In the genomic region with DNA sequence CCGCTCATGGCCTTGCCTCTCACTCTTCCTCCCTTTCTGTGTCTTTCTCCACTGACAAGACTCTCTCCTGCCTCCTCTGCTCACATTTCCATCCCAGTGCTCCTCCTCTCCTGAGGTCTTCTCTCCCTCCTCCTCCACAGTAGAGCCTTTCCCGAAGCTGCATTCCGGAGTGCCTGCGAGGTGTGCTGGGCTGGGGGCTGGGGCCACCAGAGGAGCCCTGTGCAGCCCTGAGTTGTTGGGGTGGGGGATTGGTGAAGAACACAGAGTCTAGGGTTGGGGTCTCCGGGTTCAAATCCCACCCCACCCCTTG, we compare ENCODE assay signal across 13 cellular contexts.
DNase-seq lines count a peak whose midpoint lies in the region; ATAC-seq, FAIRE-seq and TF ChIP-seq lines count a peak whose summit lies in the region.
"Had no signal": no experiment of that assay in that cellular context is flagged by ENCODE, and none has a peak within 500 bp of the region (broad histone marks: within the 10 kb centered on the region; RNA-seq: fewer than 3 reads in every experiment).

No MANE protein-coding gene starts in this region.

- peak overlapping the region in 1 of 2 donors; percentile 13 for H3K4me3 Mint-ChIP-seq in effector memory CD8-positive, alpha-beta T cell
- H3K4me3 Mint-ChIP-seq in neural crest cell: no peak overlapping the region

- H3K9ac ChIP-seq in HCT116 (ENCODE audit: low read length): peak overlapping the region; percentile 23; the same call in 1 of the 2 replicates

- no peak overlapping the region for H3K4me3 ChIP-seq in A549
- H3K4me3 ChIP-seq in HCT116 (replicated peaks in 1 of 2; ENCODE audit: low read depth in 1 of 2, low read length in 2 of 2): no peak overlapping the region

- TF ChIP-seq EP300 in A549 (IDR thresholded peaks at IDR 0.05): no peak

- TF ChIP-seq CTCF in A549 (IDR thresholded peaks at IDR 0.05): no peak
- TF ChIP-seq CTCF in HCT116 (IDR thresholded peaks at IDR 0.05 in 2 of 3, conservative IDR thresholded peaks at IDR 0.05 in 1 of 3; ENCODE audit: borderline replicate concordance in 1 of 3, insufficient read depth in 1 of 3, low read depth in 2 of 3, low read length in 2 of 3): no peak
- no peak for TF ChIP-seq CTCF in neural crest cell (conservative IDR thresholded peaks at IDR 0.05)

- H4K20me1 ChIP-seq in HCT116 (ENCODE audit: insufficient read depth): no peaks in the 10 kb centered on the region

- CTCF ChIA-PET in A549 (lab: Yijun Ruan, JAX) (interaction anchor here (5.7 kb wide), 1 partner anchor 19 kb away, joined by 33 read pairs; no protein-coding TSS in a partner anchor), HCT116 (lab: Charles Lee) (no interaction called here)

- no peak for FAIRE-seq in A549 (lab: Jason Lieb, UNC)
- FAIRE-seq: colon, urothelium cell line had no signal

- H3K27ac Mint-ChIP-seq in effector memory CD8-positive, alpha-beta T cell: peak overlapping the region; percentile 47 to 57
- peak overlapping the region; percentile 1 for H3K27ac Mint-ChIP-seq in neural crest cell (ENCODE audit: unreplicated experiment)

- ATAC-seq in A549 (no peak), HCT116 (no peak), HG03139 (IDR thresholded peaks at IDR 0.05; ENCODE audit: unreplicated experiment) (no peak)
- ATAC-seq in effector memory CD8-positive, alpha-beta T cell (replicated peaks): no peak

- intact Hi-C loops in HCT116 (cut with micrococcal nuclease): no loop called here

- no TSS peak for BruUV-seq in HCT116 (replicated peaks; lab: Mats Ljungman, UMichigan)

- no peaks in the 10 kb centered on the region for H3K9me2 ChIP-seq in HCT116 (ENCODE audit: insufficient read depth)

- H3K79me2 ChIP-seq in HCT116 (ENCODE audit: insufficient read depth, low read length): no peaks in the 10 kb centered on the region

- H2AFZ ChIP-seq in HCT116 (ENCODE audit: low read depth, low read length, poor library complexity, severe bottlenecking): no peak overlapping the region

- H3K27ac ChIP-seq in A549 (peak overlapping the region; percentile 98 to 99), HCT116 (ENCODE audit: low read depth, low read length) (no peak overlapping the region)

- TF ChIP-seq POLR2A in A549 (IDR thresholded peaks at IDR 0.05; ENCODE audit: low read length) (no peak), HCT116 (IDR thresholded peaks at IDR 0.05; ENCODE audit: borderline replicate concordance, extremely low read depth, insufficient read depth, insufficient read length) (no peak)

- peaks cover 25 to 44% of the 10 kb centered on the region in 2 donors for H3K4me1 Mint-ChIP-seq in effector memory CD8-positive, alpha-beta T cell (ENCODE audit: low read depth in 2 of 2)
- peaks cover 51% of the 10 kb centered on the region for H3K4me1 Mint-ChIP-seq in neural crest cell

- H3K36me3 Mint-ChIP-seq in effector memory CD8-positive, alpha-beta T cell (ENCODE audit: insufficient read depth): peaks cover 3% of the 10 kb centered on the region
- peaks cover 3% of the 10 kb centered on the region for H3K36me3 Mint-ChIP-seq in neural crest cell (ENCODE audit: low read depth)

- TF ChIP-seq RAD21 in A549 (conservative IDR thresholded peaks at IDR 0.05 in 1 of 2, IDR thresholded peaks at IDR 0.05 in 1 of 2) (no peak), HCT116 (IDR thresholded peaks at IDR 0.05; ENCODE audit: low read depth) (no peak)

- no peaks in the 10 kb centered on the region for H3K27me3 Mint-ChIP-seq in effector memory CD8-positive, alpha-beta T cell
- no peaks in the 10 kb centered on the region for H3K27me3 Mint-ChIP-seq in neural crest cell (ENCODE audit: low read depth)

- DNase-seq in A549 (ENCODE audit: low read depth in 1 of 2, low spot score in 1 of 2) (no peak), HCT116 (ENCODE audit: low read depth, low spot score) (no peak), neural crest cell (ENCODE audit: low read depth, low spot score) (no peak), AML-193 (lab: John Stamatoyannopoulos, UW) (no peak), NCI-H2029 (lab: John Stamatoyannopoulos, UW) (no peak), NCI-H1436 (lab: John Stamatoyannopoulos, UW) (no peak)
- no peak for DNase-seq in effector memory CD8-positive, alpha-beta T cell
- DNase-seq: CD8-positive, alpha-beta memory T cell; NCI-H1694; stimulated activated CD4-positive, alpha-beta T cell treated with anti-CD3 and anti-CD28 coated beads, Interleukin-4, amount 100 ng/mL, for 24 hours had no signal

- peaks cover 1 to 6% of the 10 kb centered on the region in 2 experiments; a peak in 1 of 4 replicates for H3K36me3 ChIP-seq in HCT116 (ENCODE audit: control insufficient read depth in 1 of 2, insufficient read depth in 2 of 2, low read length in 2 of 2)

- POLR2A ChIA-PET in A549 (lab: Yijun Ruan, JAX): no interaction called here
- POLR2A ChIA-PET in HCT116 (lab: Charles Lee): no interaction called here

- H3K4me1 ChIP-seq in A549: peaks cover 80% of the 10 kb centered on the region
- peaks cover 27 to 64% of the 10 kb centered on the region in 2 experiments for H3K4me1 ChIP-seq in HCT116 (ENCODE audit: control insufficient read depth in 1 of 2, insufficient read depth in 2 of 2, low read length in 2 of 2)

- WGBS in A549 (ENCODE audit: missing lambda C conversion rate): 83% methylated on average over 5 of the region's 5 CpGs

- H3K9me3 Mint-ChIP-seq in effector memory CD8-positive, alpha-beta T cell: no peaks in the 10 kb centered on the region
- no peaks in the 10 kb centered on the region for H3K9me3 Mint-ChIP-seq in neural crest cell
- H3K9me3 Mint-ChIP-seq: CD8-positive, alpha-beta memory T cell had no signal

- H3K9me3 ChIP-seq in A549 (no peaks in the 10 kb centered on the region), HCT116 (ENCODE audit: control insufficient read depth in 1 of 2, insufficient read depth in 1 of 2, low read depth in 1 of 2, low read length in 2 of 2) (no peaks in the 10 kb centered on the region)

- H3K4me2 ChIP-seq in A549 (peak overlapping the region; percentile 52), HCT116 (ENCODE audit: low read length) (peak overlapping the region; percentile 51)

- RAD21 ChIA-PET in HCT116 (lab: Charles Lee; ENCODE audit: low non-redundant PET in 1 of 2, low total read pairs in 2 of 2, uncharacterized antibody in 2 of 2, unreplicated experiment in 2 of 2): no interaction called here

- H3K27me3 ChIP-seq in HCT116 (ENCODE audit: insufficient read depth, low read length): no peaks in the 10 kb centered on the region

TF ChIP-seq in A549, 52 proteins besides CTCF, POLR2A, EP300 and RAD21:
- TF ChIP-seq EHF (CRISPR knock-in tag; IDR thresholded peaks at IDR 0.05) (no peak), ZSCAN20 (CRISPR knock-in tag; IDR thresholded peaks at IDR 0.05) (no peak)
- TF ChIP-seq, protein P1, sequence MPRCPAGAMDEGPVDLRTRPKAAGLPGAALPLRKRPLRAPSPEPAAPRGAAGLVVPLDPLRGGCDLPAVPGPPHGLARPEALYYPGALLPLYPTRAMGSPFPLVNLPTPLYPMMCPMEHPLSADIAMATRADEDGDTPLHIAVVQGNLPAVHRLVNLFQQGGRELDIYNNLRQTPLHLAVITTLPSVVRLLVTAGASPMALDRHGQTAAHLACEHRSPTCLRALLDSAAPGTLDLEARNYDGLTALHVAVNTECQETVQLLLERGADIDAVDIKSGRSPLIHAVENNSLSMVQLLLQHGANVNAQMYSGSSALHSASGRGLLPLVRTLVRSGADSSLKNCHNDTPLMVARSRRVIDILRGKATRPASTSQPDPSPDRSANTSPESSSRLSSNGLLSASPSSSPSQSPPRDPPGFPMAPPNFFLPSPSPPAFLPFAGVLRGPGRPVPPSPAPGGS (IDR thresholded peaks at IDR 0.05): no peak
TF ChIP-seq in A549: peak in this region for 0.

TF ChIP-seq in HCT116, 20 proteins besides CTCF, POLR2A, EP300 and RAD21:
- TF ChIP-seq, protein P2, sequence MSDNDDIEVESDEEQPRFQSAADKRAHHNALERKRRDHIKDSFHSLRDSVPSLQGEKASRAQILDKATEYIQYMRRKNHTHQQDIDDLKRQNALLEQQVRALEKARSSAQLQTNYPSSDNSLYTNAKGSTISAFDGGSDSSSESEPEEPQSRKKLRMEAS (IDR thresholded peaks at IDR 0.05): no peak
- TF ChIP-seq, protein P3, sequence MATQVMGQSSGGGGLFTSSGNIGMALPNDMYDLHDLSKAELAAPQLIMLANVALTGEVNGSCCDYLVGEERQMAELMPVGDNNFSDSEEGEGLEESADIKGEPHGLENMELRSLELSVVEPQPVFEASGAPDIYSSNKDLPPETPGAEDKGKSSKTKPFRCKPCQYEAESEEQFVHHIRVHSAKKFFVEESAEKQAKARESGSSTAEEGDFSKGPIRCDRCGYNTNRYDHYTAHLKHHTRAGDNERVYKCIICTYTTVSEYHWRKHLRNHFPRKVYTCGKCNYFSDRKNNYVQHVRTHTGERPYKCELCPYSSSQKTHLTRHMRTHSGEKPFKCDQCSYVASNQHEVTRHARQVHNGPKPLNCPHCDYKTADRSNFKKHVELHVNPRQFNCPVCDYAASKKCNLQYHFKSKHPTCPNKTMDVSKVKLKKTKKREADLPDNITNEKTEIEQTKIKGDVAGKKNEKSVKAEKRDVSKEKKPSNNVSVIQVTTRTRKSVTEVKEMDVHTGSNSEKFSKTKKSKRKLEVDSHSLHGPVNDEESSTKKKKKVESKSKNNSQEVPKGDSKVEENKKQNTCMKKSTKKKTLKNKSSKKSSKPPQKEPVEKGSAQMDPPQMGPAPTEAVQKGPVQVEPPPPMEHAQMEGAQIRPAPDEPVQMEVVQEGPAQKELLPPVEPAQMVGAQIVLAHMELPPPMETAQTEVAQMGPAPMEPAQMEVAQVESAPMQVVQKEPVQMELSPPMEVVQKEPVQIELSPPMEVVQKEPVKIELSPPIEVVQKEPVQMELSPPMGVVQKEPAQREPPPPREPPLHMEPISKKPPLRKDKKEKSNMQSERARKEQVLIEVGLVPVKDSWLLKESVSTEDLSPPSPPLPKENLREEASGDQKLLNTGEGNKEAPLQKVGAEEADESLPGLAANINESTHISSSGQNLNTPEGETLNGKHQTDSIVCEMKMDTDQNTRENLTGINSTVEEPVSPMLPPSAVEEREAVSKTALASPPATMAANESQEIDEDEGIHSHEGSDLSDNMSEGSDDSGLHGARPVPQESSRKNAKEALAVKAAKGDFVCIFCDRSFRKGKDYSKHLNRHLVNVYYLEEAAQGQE (IDR thresholded peaks at IDR 0.05; ENCODE audit: low read depth): no peak
- TF ChIP-seq YY1 (IDR thresholded peaks at IDR 0.05; ENCODE audit: extremely low read depth, insufficient replicate concordance, low read depth, low read length): no peak
